Comparison of ENCODE assay signal across 20 cellular contexts in genomic region chr12:103333676-103334075, GRCh38.
"Had no signal": no experiment of that assay in that cellular context is flagged by ENCODE, and none has a peak within 500 bp of the region (broad histone marks: within the 10 kb centered on the region; RNA-seq: fewer than 3 reads in every experiment).

No MANE protein-coding gene starts in this region.

- DNase-seq: activated CD4-positive, alpha-beta T cell treated with anti-CD3 and anti-CD28 coated beads for 1 hour; activated CD4-positive, alpha-beta T cell treated with anti-CD3 and anti-CD28 coated beads, Interleukin-2, amount 50 U/mL, for 1 hour; activated gamma-delta T cell treated with Interleukin-2 at 50 U/mL for 16 hours; activated T-cell treated with anti-CD3 and anti-CD28 coated beads, Interleukin-2, amount 50 U/mL, for 1 hour; aorta; brain microvascular endothelial cell; dermis blood vessel endothelial cell; effector CD8-positive, alpha-beta T cell; foreskin keratinocyte; hippocampal formation; left ventricle myocardium superior; mammary epithelial cell; naive thymus-derived CD8-positive, alpha-beta T cell; stimulated activated CD4-positive, alpha-beta T cell treated with anti-CD3 and anti-CD28 coated beads, Interleukin-12 subunit alpha, Interleukin-12 subunit beta, amount 100 ng/mL, for 4 hours; stomach; T-helper 9 cell had no signal

- H3K27ac ChIP-seq: brain microvascular endothelial cell, foreskin keratinocyte, stomach, suprapubic skin had no signal

- ATAC-seq: activated naive CD4-positive, alpha-beta T cell treated with anti-CD3 and anti-CD28 coated beads, Interleukin-2, amount 50 U/mL, for 72 hours; foreskin keratinocyte; left ventricle myocardium superior; naive thymus-derived CD8-positive, alpha-beta T cell; stimulated activated effector memory CD8-positive, alpha-beta T cell treated with anti-CD3 and anti-CD28 coated beads, Interleukin-12 subunit alpha, Interleukin-12 subunit beta, amount 100 ng/mL, for 72 hours had no signal

- H3K4me3 ChIP-seq: stomach, suprapubic skin, tibial nerve had no signal
